In genomic region chr11:33701831-33702230, GRCh38 we compare ENCODE assay signal across 9 cellular contexts. TPM values are rescaled to one million over a fixed set of nuclear protein-coding genes. Genes with fewer than 3 reads are reported as not detected.
DNase-seq lines count a peak whose midpoint lies in the region; ATAC-seq and TF ChIP-seq lines count a peak whose summit lies in the region.
"Had no signal": no experiment of that assay in that cellular context is flagged by ENCODE, and none has a peak within 500 bp of the region (broad histone marks: within the 10 kb centered on the region; RNA-seq: fewer than 3 reads in every experiment).

No MANE protein-coding gene starts in this region.

- TF ChIP-seq CTCF in Loucy (conservative IDR thresholded peaks at IDR 0.05; ENCODE audit: low read length) = no peak
- TF ChIP-seq CTCF in left lung (IDR thresholded peaks at IDR 0.05) = no peak

- H3K27me3 ChIP-seq in Loucy (ENCODE audit: insufficient read depth, low read length, poor library complexity, severe bottlenecking) = no peaks in the 10 kb centered on the region
- H3K27me3 ChIP-seq in left lung = no peaks in the 10 kb centered on the region
- no peaks in the 10 kb centered on the region for H3K27me3 ChIP-seq in subcutaneous abdominal adipose tissue (ENCODE audit: control insufficient read depth in 5 of 5, insufficient read depth in 4 of 5, low read length in 5 of 5)
- H3K27me3 ChIP-seq: cardiac muscle cell had no signal

- H3K4me3 ChIP-seq in Loucy (ENCODE audit: low read length, poor library complexity, severe bottlenecking) = peak overlapping the region; percentile 81
- H3K4me3 ChIP-seq in left lung = no peak overlapping the region
- peak overlapping the region in 1 of 5 donors; percentile 57 for H3K4me3 ChIP-seq in subcutaneous abdominal adipose tissue (ENCODE audit: low read depth in 1 of 5, low read length in 5 of 5)

- H2AFZ ChIP-seq in Loucy (ENCODE audit: low read length) = no peak overlapping the region

- ATAC-seq in left lung = peak; percentile 5
- no peak for ATAC-seq in HG03571 (IDR thresholded peaks at IDR 0.05; ENCODE audit: unreplicated experiment)

- no peaks in the 10 kb centered on the region for H3K79me2 ChIP-seq in Loucy (ENCODE audit: insufficient read depth, low read length)

- H4K20me1 ChIP-seq in Loucy (ENCODE audit: insufficient read depth, low read length, poor library complexity, severe bottlenecking) = no peaks in the 10 kb centered on the region

- H3K27ac ChIP-seq in left lung (peak overlapping the region; percentile 80 to 85), subcutaneous abdominal adipose tissue (ENCODE audit: low read depth, low read length) (peak overlapping the region; percentile 84)

- peak overlapping the region; percentile 96 for H3K4me2 ChIP-seq in Loucy (ENCODE audit: low read depth, low read length, poor library complexity, severe bottlenecking)

- no peaks in the 10 kb centered on the region for H3F3A ChIP-seq in Loucy (ENCODE audit: low read depth)

- DNase-seq in brain pericyte (ENCODE audit: low read depth, low spot score) (peak; percentile 58), left lung (no peak), NCI-H446 (lab: John Stamatoyannopoulos, UW) (no peak), NCI-H1694 treated with DMSO at 0.1 percent for 48 hours (lab: John Stamatoyannopoulos, UW) (no peak)
- DNase-seq in central memory CD4-positive, alpha-beta T cell = no peak

- H3K9me2 ChIP-seq in Loucy (replicated peaks; ENCODE audit: low read depth, low read length) = no peaks in the 10 kb centered on the region

- H3K4me1 ChIP-seq in Loucy (ENCODE audit: insufficient read depth, low read length, poor library complexity, severe bottlenecking) (peaks cover 17% of the 10 kb centered on the region), left lung (peaks cover 18 to 79% of the 10 kb centered on the region in 2 donors), subcutaneous abdominal adipose tissue (ENCODE audit: control insufficient read depth in 5 of 5, insufficient read depth in 5 of 5, low read length in 5 of 5) (peaks cover 11 to 74% (median 24%) of the 10 kb centered on the region in 5 donors)

- H3K9ac ChIP-seq in Loucy (ENCODE audit: low read depth, low read length, poor library complexity, severe bottlenecking) (peak overlapping the region; percentile 73), subcutaneous abdominal adipose tissue (ENCODE audit: low read length in 5 of 5) (peak overlapping the region in 3 of 5 donors; percentile 15 to 87 (median 59))

- H3K9me3 ChIP-seq in Loucy (ENCODE audit: insufficient read depth, low read depth, low read length) (no peaks in the 10 kb centered on the region), left lung (no peaks in the 10 kb centered on the region), subcutaneous abdominal adipose tissue (ENCODE audit: control insufficient read depth in 5 of 5, low read length in 5 of 5) (no peaks in the 10 kb centered on the region)

- intact Hi-C loops in left lung (cut with DNase I) = no loop called here

- H3K36me3 ChIP-seq in Loucy (ENCODE audit: insufficient read depth, low read length) = peaks cover 10% of the 10 kb centered on the region; the same call in 1 of the 2 replicates
- H3K36me3 ChIP-seq in left lung = peaks cover 0 to 19% of the 10 kb centered on the region in 2 donors
- H3K36me3 ChIP-seq in subcutaneous abdominal adipose tissue (ENCODE audit: control insufficient read depth in 5 of 5, insufficient read depth in 5 of 5, low read length in 5 of 5) = peaks cover 0 to 11% (median 5%) of the 10 kb centered on the region in 5 donors
- H3K36me3 ChIP-seq: cardiac muscle cell had no signal

RNA-seq across cellular contexts. Expression of gene C11orf91, which starts 1.2 kb away (rescaled TPM):
- 1 to 10 TPM in 1 of 2 donors, not detected in 1; 2.2 TPM for total RNA-seq in left lung
- total RNA-seq: cardiac muscle cell had no signal

RNA-seq across cellular contexts. Expression of gene CD59, which starts 34.4 kb away (rescaled TPM):
- total RNA-seq in left lung = 1,000 to 10,000 TPM in 1 of 2 donors, 100 to 1,000 TPM in 1; 928 to 1,244 TPM
